In genomic region chr2:10059016-10059351, GRCh38 we compare ENCODE assay signal across 17 cellular contexts. TPM values are rescaled to one million over a fixed set of nuclear protein-coding genes. Genes with fewer than 3 reads are reported as not detected.
DNase-seq lines count a peak whose midpoint lies in the region; ATAC-seq and TF ChIP-seq lines count a peak whose summit lies in the region.
"Had no signal": no experiment of that assay in that cellular context is flagged by ENCODE, and none has a peak within 500 bp of the region (broad histone marks: within the 10 kb centered on the region; RNA-seq: fewer than 3 reads in every experiment).

No MANE protein-coding gene starts in this region.

- CTCF ChIA-PET in activated naive CD4-positive, alpha-beta T cell treated with anti-CD3 and anti-CD28 coated beads for 36 hours (lab: Charles Lee) = interaction anchor here (0.6 kb wide), 1 partner anchor 47 kb away, joined by 5 read pairs; no protein-coding TSS in a partner anchor

- H3K36me3 Mint-ChIP-seq in chondrocyte (ENCODE audit: low read depth) = peaks cover 3% of the 10 kb centered on the region
- H3K36me3 Mint-ChIP-seq in activated naive CD4-positive, alpha-beta T cell treated with anti-CD3 and anti-CD28 coated beads for 36 hours (ENCODE audit: low read depth) = peaks cover 1% of the 10 kb centered on the region

- H3K9me3 ChIP-seq in lower lobe of right lung (no peaks in the 10 kb centered on the region), SJCRH30 (replicated peaks) (no peaks in the 10 kb centered on the region)
- H3K9me3 ChIP-seq: BLaER1, Caco-2 had no signal

- no peak for ATAC-seq in lower lobe of right lung
- ATAC-seq in HG02870 (IDR thresholded peaks at IDR 0.05; ENCODE audit: unreplicated experiment) = no peak
- ATAC-seq: HCT116 had no signal

- H3K27me3 ChIP-seq in H7 (ENCODE audit: control insufficient read depth, insufficient read depth, low read length) (no peaks in the 10 kb centered on the region; the same call in 1 of the 2 replicates), lower lobe of right lung (ENCODE audit: low read depth) (no peaks in the 10 kb centered on the region), SJCRH30 (peaks cover 4% of the 10 kb centered on the region)
- H3K27me3 ChIP-seq: BLaER1 had no signal

- H3K36me3 ChIP-seq in H7 (replicated peaks; ENCODE audit: control insufficient read depth, insufficient read depth, low read length) (no peaks in the 10 kb centered on the region), lower lobe of right lung (peaks cover 19% of the 10 kb centered on the region), SJCRH30 (no peaks in the 10 kb centered on the region)

- no peaks in the 10 kb centered on the region for H3K27me3 Mint-ChIP-seq in chondrocyte (ENCODE audit: low read depth)
- H3K27me3 Mint-ChIP-seq in activated naive CD4-positive, alpha-beta T cell treated with anti-CD3 and anti-CD28 coated beads for 36 hours (ENCODE audit: low read depth) = peaks cover 3% of the 10 kb centered on the region

- intact Hi-C loops in lower lobe of right lung (cut with DNase I) = no loop called here
- intact Hi-C loops in activated naive CD4-positive, alpha-beta T cell treated with anti-CD3 and anti-CD28 coated beads for 36 hours (cut with micrococcal nuclease) = no loop called here

- peaks cover 13% of the 10 kb centered on the region for H3K4me1 Mint-ChIP-seq in chondrocyte (ENCODE audit: low read depth)
- peaks cover 3% of the 10 kb centered on the region for H3K4me1 Mint-ChIP-seq in activated naive CD4-positive, alpha-beta T cell treated with anti-CD3 and anti-CD28 coated beads for 36 hours (ENCODE audit: low read depth)

- no peak for TF ChIP-seq CTCF in chondrocyte (IDR thresholded peaks at IDR 0.05)
- no peak for TF ChIP-seq CTCF in lower lobe of right lung (IDR thresholded peaks at IDR 0.05)

- H3K27ac ChIP-seq in lower lobe of right lung = no peak overlapping the region
- no peak overlapping the region for H3K27ac ChIP-seq in SJCRH30
- H3K27ac ChIP-seq: BLaER1 had no signal

- no peak overlapping the region for H3K4me3 Mint-ChIP-seq in chondrocyte (ENCODE audit: unreplicated experiment)
- no peak overlapping the region for H3K4me3 Mint-ChIP-seq in activated naive CD4-positive, alpha-beta T cell treated with anti-CD3 and anti-CD28 coated beads for 36 hours
- H3K4me3 Mint-ChIP-seq: CD8-positive, alpha-beta memory T cell had no signal

- H3K4me3 ChIP-seq in H7 (ENCODE audit: insufficient read depth, low read depth, low read length) (no peak overlapping the region), lower lobe of right lung (no peak overlapping the region), SJCRH30 (no peak overlapping the region)
- H3K4me3 ChIP-seq: BLaER1 had no signal

- H3K27ac Mint-ChIP-seq in chondrocyte (ENCODE audit: unreplicated experiment) = no peak overlapping the region
- H3K27ac Mint-ChIP-seq in activated naive CD4-positive, alpha-beta T cell treated with anti-CD3 and anti-CD28 coated beads for 36 hours = no peak overlapping the region
- H3K27ac Mint-ChIP-seq: CD8-positive, alpha-beta memory T cell had no signal

- DNase-seq in H7 (peak; percentile 66), chondrocyte (ENCODE audit: low spot score) (peak; percentile 77), lower lobe of right lung (peak; percentile 32), retina (peak; percentile 33), SJCRH30 (no peak), NCI-H2107 treated with DMSO at 0.1 percent for 48 hours (lab: John Stamatoyannopoulos, UW; ENCODE audit: unreplicated experiment) (no peak)
- DNase-seq in activated naive CD4-positive, alpha-beta T cell treated with anti-CD3 and anti-CD28 coated beads for 36 hours = no peak
- DNase-seq: 8988T, AML-193, Caco-2, DND-41, GDM1 had no signal

- no peaks in the 10 kb centered on the region for H3K9me3 Mint-ChIP-seq in chondrocyte (ENCODE audit: low read depth)
- no peaks in the 10 kb centered on the region for H3K9me3 Mint-ChIP-seq in activated naive CD4-positive, alpha-beta T cell treated with anti-CD3 and anti-CD28 coated beads for 36 hours
- H3K9me3 Mint-ChIP-seq: CD8-positive, alpha-beta memory T cell had no signal

- H3K4me1 ChIP-seq in lower lobe of right lung (peaks cover 26% of the 10 kb centered on the region), SJCRH30 (peaks cover 23% of the 10 kb centered on the region)

RNA-seq across cellular contexts. Expression of gene KLF11, which starts 15.6 kb away (rescaled TPM):
- total RNA-seq in H7 (2014; rRNA removed; shearing (Covaris generic)) = 11.8 and 12.6 TPM in 2 replicates
- total RNA-seq in chondrocyte = 10.7 to 16.2 TPM (median 15.2 TPM) in 3 replicates
- 40.8 TPM for total RNA-seq in lower lobe of right lung
- total RNA-seq in SJCRH30 (2014; rRNA removed; shearing (Covaris generic)) = 0.04 and 0.10 TPM in 2 replicates
- 1 to 10 TPM; 3.0 to 3.1 TPM for total RNA-seq in activated naive CD4-positive, alpha-beta T cell treated with anti-CD3 and anti-CD28 coated beads for 36 hours

RNA-seq across cellular contexts. Expression of gene CYS1, which starts 21.2 kb away (rescaled TPM):
- total RNA-seq in H7 (2014; rRNA removed; shearing (Covaris generic)) = 0.24 and 0.63 TPM in 2 replicates
- total RNA-seq in chondrocyte (4.9 to 7.0 TPM (median 5.4 TPM) in 3 replicates), lower lobe of right lung (2.6 TPM)
- total RNA-seq in SJCRH30 (2014; rRNA removed; shearing (Covaris generic)) = not detected in 2 replicates
- not detected for total RNA-seq in activated naive CD4-positive, alpha-beta T cell treated with anti-CD3 and anti-CD28 coated beads for 36 hours
- total RNA-seq: HT-29 had no signal

Comparison
In these comparisons a context has a peak if more than half of its experiments do, and no peak if none do; other contexts are left out.
1. DNase-seq: peak in H7 (single experiment), chondrocyte (single experiment), lower lobe of right lung (single experiment) and retina (single experiment); none in SJCRH30 (0 of 2), activated naive CD4-positive, alpha-beta T cell treated with anti-CD3 and anti-CD28 coated beads for 36 hours (single experiment) and NCI-H2107 treated with DMSO at 0.1 percent for 48 hours (single experiment).